In the genomic region with DNA sequence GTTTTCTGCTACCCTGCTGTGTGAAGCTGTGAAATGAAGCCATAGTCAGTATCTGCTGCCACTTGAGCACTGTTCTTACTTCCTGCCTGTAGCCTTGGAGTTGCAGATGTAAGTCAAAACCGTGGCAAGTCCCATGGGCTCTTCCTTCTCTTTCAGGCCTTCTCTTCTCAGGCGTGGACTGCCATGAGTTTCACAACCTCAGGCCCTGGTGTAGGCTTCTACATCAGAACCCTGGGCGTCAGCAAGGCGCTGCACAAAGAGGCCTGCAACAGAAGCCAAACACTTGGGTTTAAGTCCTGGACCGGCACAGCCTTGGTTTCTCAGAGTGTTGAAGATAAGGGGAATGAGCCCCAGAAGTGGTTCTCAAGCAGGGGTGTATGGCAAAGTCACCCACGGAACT, we compare ENCODE assay signal across 24 cellular contexts. TPM values are rescaled to one million over a fixed set of nuclear protein-coding genes. Genes with fewer than 3 reads are reported as not detected.
A peak's percentile ranks its signal among the peaks of the same experiment; 100 is the strongest.
DNase-seq lines count a peak whose midpoint lies in the region; ATAC-seq, FAIRE-seq and TF ChIP-seq lines count a peak whose summit lies in the region.
"Had no signal": no experiment of that assay in that cellular context is flagged by ENCODE, and none has a peak within 500 bp of the region (broad histone marks: within the 10 kb centered on the region; RNA-seq: fewer than 3 reads in every experiment).

No MANE protein-coding gene starts in this region.

- H3K27ac ChIP-seq in K562 (ENCODE audit: extremely low read depth, low read depth, low read length) (no peak overlapping the region), trophoblast cell (ENCODE audit: low read depth, low read length) (no peak overlapping the region), coronary artery (no peak overlapping the region)
- H3K27ac ChIP-seq: HL-60 had no signal

- TF ChIP-seq RAD21 in K562 (CRISPR knock-in tag; conservative IDR thresholded peaks at IDR 0.05 in 1 of 2, IDR thresholded peaks at IDR 0.05 in 1 of 2), result no peak

- no peak overlapping the region for H4K12ac ChIP-seq in trophoblast cell (ENCODE audit: low read depth, low read length)

- no peak overlapping the region for H3K18ac ChIP-seq in trophoblast cell (ENCODE audit: low read length)

- peaks cover 97% of the 10 kb centered on the region for H3K79me2 ChIP-seq in K562 (ENCODE audit: control insufficient read depth, insufficient read depth, low read length)
- peaks cover 4% of the 10 kb centered on the region for H3K79me2 ChIP-seq in trophoblast cell (ENCODE audit: control insufficient read depth, insufficient read depth, low read length, poor library complexity)

- CTCF ChIA-PET in K562 (lab: Yijun Ruan, JAX; ENCODE audit: low intra/inter-chr PET ratio), result no interaction called here

- no peak overlapping the region for H2BK120ac ChIP-seq in trophoblast cell (ENCODE audit: insufficient read depth, low read length, poor library complexity)

- intact Hi-C loops in K562 (cut with micrococcal nuclease), result loop anchor here (5.0 kb wide), 2 partner anchors 42 to 282 kb away; no protein-coding TSS in a partner anchor

- H3K9me3 Mint-ChIP-seq in activated T-cell treated with anti-CD3 and anti-CD28 coated beads, Interleukin-2, amount 50 U/mL, for 4 hours, result peaks cover 6% of the 10 kb centered on the region
- peaks cover 21% of the 10 kb centered on the region for H3K9me3 Mint-ChIP-seq in activated T-cell treated with anti-CD3 and anti-CD28 coated beads, Interleukin-2, amount 50 U/mL, for 24 hours
- peaks cover 2% of the 10 kb centered on the region for H3K9me3 Mint-ChIP-seq in glutamatergic neuron (ENCODE audit: unreplicated experiment)
- H3K9me3 Mint-ChIP-seq: IgD-negative memory B cell had no signal

- no peak overlapping the region for H3K4me3 ChIP-seq in K562
- no peak overlapping the region for H3K4me3 ChIP-seq in trophoblast cell (ENCODE audit: low read depth, low read length)
- H3K4me3 ChIP-seq in coronary artery, result no peak overlapping the region

- no peak overlapping the region for H3K14ac ChIP-seq in trophoblast cell (ENCODE audit: low read length)

- H4K20me1 ChIP-seq in K562 (replicated peaks; ENCODE audit: control insufficient read depth, insufficient read depth, low read length), result no peaks in the 10 kb centered on the region

- H3K4me2 ChIP-seq in K562 (ENCODE audit: insufficient read depth, low read length) (peak overlapping the region; percentile 45; the same call in 1 of the 2 replicates), trophoblast cell (ENCODE audit: low read length) (no peak overlapping the region)

- no peak overlapping the region for H3K27ac Mint-ChIP-seq in activated T-cell treated with anti-CD3 and anti-CD28 coated beads, Interleukin-2, amount 50 U/mL, for 24 hours
- H3K27ac Mint-ChIP-seq in glutamatergic neuron (ENCODE audit: unreplicated experiment), result no peak overlapping the region
- H3K27ac Mint-ChIP-seq: IgD-negative memory B cell had no signal

- H2BK5ac ChIP-seq in trophoblast cell (ENCODE audit: low read depth, low read length, poor library complexity), result no peak overlapping the region

- H3K9ac ChIP-seq in K562 (ENCODE audit: insufficient read depth in 1 of 2, low read depth in 2 of 2, low read length in 2 of 2) (peak overlapping the region in 1 of 2 experiments; percentile 57; a peak in 1 of 4 replicates), trophoblast cell (ENCODE audit: low read length) (no peak overlapping the region)

- FAIRE-seq in K562 (lab: Jason Lieb, UNC), result no peak
- FAIRE-seq: D721Med had no signal

- H3K27me3 ChIP-seq in K562 (ENCODE audit: control insufficient read depth in 2 of 2, insufficient read depth in 2 of 2, low read length in 2 of 2) (no peaks in the 10 kb centered on the region), trophoblast cell (ENCODE audit: insufficient read depth, low read length) (no peaks in the 10 kb centered on the region)
- H3K27me3 ChIP-seq: BE2C had no signal

- TF ChIP-seq CTCF in K562 (IDR thresholded peaks at IDR 0.05 in 2 of 3, conservative IDR thresholded peaks at IDR 0.05 in 1 of 3; ENCODE audit: insufficient read depth in 2 of 3, low read depth in 1 of 3, low read length in 3 of 3) (no peak), glutamatergic neuron (IDR thresholded peaks at IDR 0.05; ENCODE audit: partially characterized antibody, unreplicated experiment) (no peak), coronary artery (IDR thresholded peaks at IDR 0.05) (no peak)

- no peak overlapping the region for H2AK5ac ChIP-seq in trophoblast cell (ENCODE audit: low read length)

- no peaks in the 10 kb centered on the region for H3K9me1 ChIP-seq in K562 (ENCODE audit: control insufficient read depth, insufficient read depth, low read length)

- no peak overlapping the region for H3K23ac ChIP-seq in trophoblast cell (ENCODE audit: low read length)

- H3K4me1 ChIP-seq in K562 (replicated peaks in 1 of 2; ENCODE audit: control insufficient read depth in 2 of 2, insufficient read depth in 2 of 2, low read length in 2 of 2) (peaks cover 17 to 24% of the 10 kb centered on the region in 2 experiments; a peak in 4 of 5 replicates), trophoblast cell (ENCODE audit: control insufficient read depth in 1 of 2, insufficient read depth in 2 of 2, low read length in 2 of 2) (peaks cover 2 to 10% of the 10 kb centered on the region in 2 experiments)
- H3K4me1 ChIP-seq: BE2C had no signal

- no peak for ATAC-seq in activated T-cell treated with anti-CD3 and anti-CD28 coated beads, Interleukin-2, amount 50 U/mL, for 4 hours
- ATAC-seq in K562, result no peak
- ATAC-seq: HCT116 had no signal

- H3K27me3 Mint-ChIP-seq in activated T-cell treated with anti-CD3 and anti-CD28 coated beads, Interleukin-2, amount 50 U/mL, for 4 hours (ENCODE audit: low read depth), result no peaks in the 10 kb centered on the region
- H3K27me3 Mint-ChIP-seq in activated T-cell treated with anti-CD3 and anti-CD28 coated beads, Interleukin-2, amount 50 U/mL, for 24 hours, result peaks cover 15% of the 10 kb centered on the region
- peaks cover 15% of the 10 kb centered on the region for H3K27me3 Mint-ChIP-seq in glutamatergic neuron (ENCODE audit: unreplicated experiment)

- POLR2A ChIA-PET in K562 (lab: Yijun Ruan, JAX), result interaction anchor here (0.9 kb wide), 1 partner anchor 297 kb away, joined by 3 read pairs; no protein-coding TSS in a partner anchor

- H3K36me3 ChIP-seq in K562 (ENCODE audit: control insufficient read depth, insufficient read depth, low read length), result peaks cover 71% of the 10 kb centered on the region
- H3K36me3 ChIP-seq in trophoblast cell (ENCODE audit: control insufficient read depth in 1 of 2, insufficient read depth in 2 of 2, low read length in 2 of 2), result peaks cover 14 to 31% of the 10 kb centered on the region in 2 experiments
- H3K36me3 ChIP-seq: BE2C had no signal

- TF ChIP-seq POLR2A in K562 (conservative IDR thresholded peaks at IDR 0.05), result no peak

- DNase-seq in activated T-cell treated with anti-CD3 and anti-CD28 coated beads, Interleukin-2, amount 50 U/mL, for 4 hours, result no peak
- DNase-seq in activated T-cell treated with anti-CD3 and anti-CD28 coated beads, Interleukin-2, amount 50 U/mL, for 24 hours, result no peak
- DNase-seq in K562 (ENCODE audit: extremely low read depth in 1 of 4, low spot score in 3 of 4) (peak in 1 of 4 experiments; percentile 20), glutamatergic neuron (no peak), trophoblast cell (no peak), LoVo (ENCODE audit: low spot score) (no peak), GM19238 (ENCODE audit: insufficient read length, low spot score) (no peak), coronary artery (ENCODE audit: low spot score) (no peak)
- DNase-seq: 8988T; ACHN; BE2C; CD4-positive, CD25-positive, alpha-beta regulatory T cell; NCI-H1105; NCI-H1930; NCI-H2107; NCI-H2227 treated with DMSO at 0.1 percent for 48 hours; NCI-H510A; NCI-H69; Right ventricle myocardium superior; RPMI8226 had no signal

- no peak for TF ChIP-seq EP300 in K562 (IDR thresholded peaks at IDR 0.05; ENCODE audit: low read length)

- no peak overlapping the region for H4K91ac ChIP-seq in trophoblast cell (ENCODE audit: low read depth, low read length)

- no peak overlapping the region for H2BK12ac ChIP-seq in trophoblast cell (ENCODE audit: low read length)

- peak overlapping the region; percentile 10 for H3K4ac ChIP-seq in trophoblast cell (ENCODE audit: low read depth, low read length)

- peaks cover 26% of the 10 kb centered on the region for H3K4me1 Mint-ChIP-seq in activated T-cell treated with anti-CD3 and anti-CD28 coated beads, Interleukin-2, amount 50 U/mL, for 4 hours (ENCODE audit: low read depth)
- H3K4me1 Mint-ChIP-seq in activated T-cell treated with anti-CD3 and anti-CD28 coated beads, Interleukin-2, amount 50 U/mL, for 24 hours (ENCODE audit: low read depth), result peaks cover 33% of the 10 kb centered on the region
- H3K4me1 Mint-ChIP-seq in glutamatergic neuron (ENCODE audit: low read depth, unreplicated experiment), result peaks cover 12% of the 10 kb centered on the region

- peak overlapping the region; percentile 16 for H3K4me3 Mint-ChIP-seq in activated T-cell treated with anti-CD3 and anti-CD28 coated beads, Interleukin-2, amount 50 U/mL, for 4 hours
- no peak overlapping the region for H3K4me3 Mint-ChIP-seq in activated T-cell treated with anti-CD3 and anti-CD28 coated beads, Interleukin-2, amount 50 U/mL, for 24 hours
- H3K4me3 Mint-ChIP-seq in glutamatergic neuron (ENCODE audit: unreplicated experiment), result peak overlapping the region; percentile 76

- peaks cover 50% of the 10 kb centered on the region for H3K36me3 Mint-ChIP-seq in activated T-cell treated with anti-CD3 and anti-CD28 coated beads, Interleukin-2, amount 50 U/mL, for 4 hours (ENCODE audit: insufficient read depth)
- H3K36me3 Mint-ChIP-seq in activated T-cell treated with anti-CD3 and anti-CD28 coated beads, Interleukin-2, amount 50 U/mL, for 24 hours (ENCODE audit: low read depth), result peaks cover 66% of the 10 kb centered on the region
- H3K36me3 Mint-ChIP-seq in glutamatergic neuron (ENCODE audit: unreplicated experiment), result peaks cover 33% of the 10 kb centered on the region

- no peak overlapping the region for H2AFZ ChIP-seq in K562 (ENCODE audit: low read depth, low read length)
- no peak overlapping the region for H2AFZ ChIP-seq in trophoblast cell (ENCODE audit: insufficient read depth, low read length, poor library complexity)

- H3K9me3 ChIP-seq in K562 (replicated peaks; ENCODE audit: control insufficient read depth, insufficient read depth, low read depth, low read length), result no peaks in the 10 kb centered on the region; the same call in 1 of the 2 replicates
- peaks cover 8% of the 10 kb centered on the region for H3K9me3 ChIP-seq in trophoblast cell (ENCODE audit: insufficient read depth, low read depth, low read length)

- no TSS peak for BruUV-seq in K562 (replicated peaks; lab: Mats Ljungman, UMichigan)

- WGBS in K562 (ENCODE audit: insufficient coverage, low coverage, missing lambda C conversion rate), result 51% methylated on average over 6 of the region's 6 CpGs
- WGBS in trophoblast cell (ENCODE audit: extremely low coverage, insufficient coverage, insufficient read length), result no CpG with 5 or more reads among the region's 6 CpGs

- H4K8ac ChIP-seq in trophoblast cell (ENCODE audit: low read depth, low read length), result no peak overlapping the region

- H3K79me1 ChIP-seq in trophoblast cell (ENCODE audit: low read length), result peaks cover 10% of the 10 kb centered on the region

- in situ Hi-C loops in K562 (cut with MboI), result no loop called here

RNA-seq across cellular contexts. Expression of gene ZNF518B, which starts 2.5 kb away (rescaled TPM):
- 10 to 100 TPM; 13.5 to 16.8 (median 14.3) TPM for total RNA-seq in activated T-cell treated with anti-CD3 and anti-CD28 coated beads, Interleukin-2, amount 50 U/mL, for 4 hours
- 40.6 and 103 TPM in 2 replicates for total RNA-seq in K562 (2011; cell fraction: chromatin; rRNA removed; ENCODE audit: low replicate concordance)
- 31.4 and 40.7 TPM in 2 replicates for total RNA-seq in K562 (2011; cell fraction: nucleolus; rRNA removed)
- 63.0 and 83.7 TPM in 2 replicates for total RNA-seq in K562 (2011; cell fraction: nucleoplasm; rRNA removed)
- total RNA-seq in K562 (2014; rRNA removed) (35.1 and 37.5 TPM in 2 replicates), K562 (2014; rRNA removed; fragmentation: Illumina TruSeq; extraction: Trizol) (47.4 and 51.9 TPM in 2 replicates), K562 (2015; rRNA removed; fragmentation: Illumina TruSeq; extraction: Trizol) (44.0 and 48.9 TPM in 2 replicates), K562 (2021) (38.1 and 38.4 TPM in 2 replicates), glutamatergic neuron (ENCODE audit: unreplicated experiment) (41.3 TPM)
- polyA plus RNA-seq in K562 (2011; rRNA removed) (29.4 and 48.1 TPM in 2 replicates), K562 (2014; fragmentation: Illumina TruSeq; extraction: Trizol) (24.6 and 28.8 TPM in 2 replicates), K562 (2014; fragmentation: Nextera tagmentation; extraction: Ambion mirVana) (10 to 100 TPM; 13.1 TPM), K562 (2014; rRNA removed) (19.3 and 19.8 TPM in 2 replicates)
- 12.8 and 16.8 TPM in 2 replicates for polyA plus RNA-seq in K562 (2011; cell fraction: cytosol; rRNA removed)
- 31.7 and 31.8 TPM in 2 replicates for polyA plus RNA-seq in K562 (2011; cell fraction: nucleus; rRNA removed)
- 16.6 and 17.1 TPM in 2 replicates for polyA plus RNA-seq in K562 (2012)
- 113 and 141 TPM in 2 replicates for polyA minus RNA-seq in K562 (2011; rRNA and poly(A)+ RNA removed)
- 38.1 and 55.9 TPM in 2 replicates for polyA minus RNA-seq in K562 (2011; cell fraction: cytosol; rRNA and poly(A)+ RNA removed)
- 84.6 and 128 TPM in 2 replicates for polyA minus RNA-seq in K562 (2011; cell fraction: nucleus; rRNA and poly(A)+ RNA removed)
- 18.5 and 20.2 TPM in 2 replicates for polyA plus RNA-seq in trophoblast cell (2013)
